Comparison of ENCODE assay signal across 6 cellular contexts in genomic region chr12:120466560-120467315, GRCh38. TPM values are rescaled to one million over a fixed set of nuclear protein-coding genes. Genes with fewer than 3 reads are reported as not detected.
DNase-seq lines count a peak whose midpoint lies in the region; ATAC-seq and TF ChIP-seq lines count a peak whose summit lies in the region.

No MANE protein-coding gene starts in this region.

- H3K27ac ChIP-seq in esophagus muscularis mucosa (replicated peaks in 1 of 4) = peak overlapping the region in 1 of 4 donors; percentile 11

- no peaks in the 10 kb centered on the region for H3K9me3 Mint-ChIP-seq in T-helper 2 cell treated with Interferon-gamma antibody and Interleukin-4, amounts not matched to agents 5 μg/mL and 100 μg/mL, for 36 hours

- 49% methylated on average over 8 of the region's 8 CpGs for WGBS in esophagus muscularis mucosa

- no peak for TF ChIP-seq POLR2A in esophagus muscularis mucosa (IDR thresholded peaks at IDR 0.05; ENCODE audit: low read depth)

- no peak for ATAC-seq in stimulated activated naive CD8-positive, alpha-beta T cell treated with anti-CD3 and anti-CD28 coated beads, Interleukin-15, Interleukin-2, amounts not matched to agents 100 U/mL and 50 U/mL, for 24 hours
- ATAC-seq in HG02973 (IDR thresholded peaks at IDR 0.05; ENCODE audit: unreplicated experiment) = no peak

- no peak for TF ChIP-seq EP300 in esophagus muscularis mucosa (IDR thresholded peaks at IDR 0.05)

- peak; percentile 43 for DNase-seq in NCI-H1436 (lab: John Stamatoyannopoulos, UW)
- DNase-seq in NCI-H1436 treated with DMSO at 0.1 percent for 48 hours (lab: John Stamatoyannopoulos, UW) = no peak
- DNase-seq in T-helper 2 cell treated with Interferon-gamma antibody and Interleukin-4, amounts not matched to agents 5 μg/mL and 100 μg/mL, for 36 hours (ENCODE audit: low spot score) = peak; percentile 18
- no peak for DNase-seq in esophagus muscularis mucosa (ENCODE audit: extremely low spot score)
- DNase-seq in stimulated activated naive CD8-positive, alpha-beta T cell treated with anti-CD3 and anti-CD28 coated beads, Interleukin-15, Interleukin-2, amounts not matched to agents 100 U/mL and 50 U/mL, for 24 hours = peak; percentile 38

- no peak overlapping the region for H3K27ac Mint-ChIP-seq in T-helper 2 cell treated with Interferon-gamma antibody and Interleukin-4, amounts not matched to agents 5 μg/mL and 100 μg/mL, for 36 hours

- intact Hi-C loops in esophagus muscularis mucosa (cut with DNase I) = no loop called here

- no peaks in the 10 kb centered on the region for H3K27me3 Mint-ChIP-seq in T-helper 2 cell treated with Interferon-gamma antibody and Interleukin-4, amounts not matched to agents 5 μg/mL and 100 μg/mL, for 36 hours (ENCODE audit: low read depth)

- no peaks in the 10 kb centered on the region for H3K27me3 ChIP-seq in esophagus muscularis mucosa

- H3K36me3 Mint-ChIP-seq in T-helper 2 cell treated with Interferon-gamma antibody and Interleukin-4, amounts not matched to agents 5 μg/mL and 100 μg/mL, for 36 hours (ENCODE audit: low read depth) = peaks cover 49% of the 10 kb centered on the region

- no peak overlapping the region for H3K4me3 ChIP-seq in esophagus muscularis mucosa

- H3K36me3 ChIP-seq in esophagus muscularis mucosa = peaks cover 24 to 59% (median 48%) of the 10 kb centered on the region in 4 donors

- no peaks in the 10 kb centered on the region for H3K9me3 ChIP-seq in esophagus muscularis mucosa

- peaks cover 27 to 51% (median 44%) of the 10 kb centered on the region in 4 donors for H3K4me1 ChIP-seq in esophagus muscularis mucosa

- H3K4me3 Mint-ChIP-seq in T-helper 2 cell treated with Interferon-gamma antibody and Interleukin-4, amounts not matched to agents 5 μg/mL and 100 μg/mL, for 36 hours = no peak overlapping the region

- TF ChIP-seq CTCF in esophagus muscularis mucosa (IDR thresholded peaks at IDR 0.05) = peak; percentile 37 to 54 (median 48)

- peaks cover 17% of the 10 kb centered on the region for H3K4me1 Mint-ChIP-seq in T-helper 2 cell treated with Interferon-gamma antibody and Interleukin-4, amounts not matched to agents 5 μg/mL and 100 μg/mL, for 36 hours (ENCODE audit: low read depth)

RNA-seq across cellular contexts. Expression of gene SRSF9, which starts 2.8 kb away (rescaled TPM):
- total RNA-seq in esophagus muscularis mucosa = 10 to 100 TPM; 52.7 to 60.2 (median 54.7) TPM

RNA-seq across cellular contexts. Expression of gene GATC, which starts 20.5 kb away (rescaled TPM):
- 10 to 100 TPM; 18.5 to 24.0 (median 20.2) TPM for total RNA-seq in esophagus muscularis mucosa

RNA-seq across cellular contexts. Expression of gene TRIAP1, which starts 20.6 kb away (rescaled TPM):
- 10 to 100 TPM in 3 of 4 donors, 1 to 10 TPM in 1; 9.8 to 17.7 (median 10.7) TPM for total RNA-seq in esophagus muscularis mucosa

RNA-seq across cellular contexts. Expression of gene COX6A1, which starts 28.8 kb away (rescaled TPM):
- 100 to 1,000 TPM; 499 to 689 (median 548) TPM for total RNA-seq in esophagus muscularis mucosa

RNA-seq across cellular contexts. Expression of gene DYNLL1, which starts 29.2 kb away (rescaled TPM):
- 100 to 1,000 TPM; 229 to 289 (median 269) TPM for total RNA-seq in esophagus muscularis mucosa

Comparison
In these comparisons a context has a peak if more than half of its experiments do, and no peak if none do; other contexts are left out.
1. DNase-seq: peak in NCI-H1436 (single experiment), T-helper 2 cell treated with Interferon-gamma antibody and Interleukin-4, amounts not matched to agents 5 μg/mL and 100 μg/mL, for 36 hours (single experiment) and stimulated activated naive CD8-positive, alpha-beta T cell treated with anti-CD3 and anti-CD28 coated beads, Interleukin-15, Interleukin-2, amounts not matched to agents 100 U/mL and 50 U/mL, for 24 hours (single experiment); none in NCI-H1436 treated with DMSO at 0.1 percent for 48 hours (single experiment) and esophagus muscularis mucosa (single experiment).